In genomic region chr20:63639093-63639860, GRCh38 we compare ENCODE assay signal across 8 cellular contexts. TPM values are rescaled to one million over a fixed set of nuclear protein-coding genes. Genes with fewer than 3 reads are reported as not detected.
DNase-seq lines count a peak whose midpoint lies in the region; ATAC-seq and TF ChIP-seq lines count a peak whose summit lies in the region.

No MANE protein-coding gene starts in this region.

- H3K9me3 Mint-ChIP-seq in IgD-negative memory B cell (no peaks in the 10 kb centered on the region), nephron progenitor cell (no peaks in the 10 kb centered on the region)
- no peaks in the 10 kb centered on the region for H3K9me3 Mint-ChIP-seq in stimulated activated effector memory CD8-positive, alpha-beta T cell treated with anti-CD3 and anti-CD28 coated beads, Interleukin-12 subunit alpha, Interleukin-12 subunit beta, amount 100 ng/mL, for 72 hours

- H3K4me1 Mint-ChIP-seq in IgD-negative memory B cell (peaks cover 21 to 28% (median 22%) of the 10 kb centered on the region in 3 donors), nephron progenitor cell (peaks cover 17% of the 10 kb centered on the region)
- H3K4me1 Mint-ChIP-seq in stimulated activated effector memory CD8-positive, alpha-beta T cell treated with anti-CD3 and anti-CD28 coated beads, Interleukin-12 subunit alpha, Interleukin-12 subunit beta, amount 100 ng/mL, for 72 hours: peaks cover 52% of the 10 kb centered on the region

- peak; percentile 73 for DNase-seq in activated CD8-positive, alpha-beta memory T cell treated with anti-CD3 and anti-CD28 coated beads, Interleukin-2, amount 50 U/mL, for 4 hours
- DNase-seq in left ventricle myocardium superior (peak; percentile 75), OCI-M2 (lab: John Stamatoyannopoulos, UW; ENCODE audit: unreplicated experiment) (no peak), erythroblast (lab: John Stamatoyannopoulos, UW) (no peak), nephron progenitor cell (no peak), DMS153 treated with DMSO at 0.1 percent for 48 hours (lab: John Stamatoyannopoulos, UW; ENCODE audit: unreplicated experiment) (no peak)
- DNase-seq in stimulated activated effector memory CD8-positive, alpha-beta T cell treated with anti-CD3 and anti-CD28 coated beads, Interleukin-12 subunit alpha, Interleukin-12 subunit beta, amount 100 ng/mL, for 72 hours (ENCODE audit: low spot score in 2 of 2): peak; percentile 42 to 78

- intact Hi-C loops in left ventricle myocardium superior (cut with micrococcal nuclease): no loop called here

- peak overlapping the region; percentile 97 to 98 (median 97) for H3K27ac Mint-ChIP-seq in IgD-negative memory B cell
- H3K27ac Mint-ChIP-seq in stimulated activated effector memory CD8-positive, alpha-beta T cell treated with anti-CD3 and anti-CD28 coated beads, Interleukin-12 subunit alpha, Interleukin-12 subunit beta, amount 100 ng/mL, for 72 hours: peak overlapping the region; percentile 99
- no peak overlapping the region for H3K27ac Mint-ChIP-seq in nephron progenitor cell

- TF ChIP-seq POLR2A in erythroblast (IDR thresholded peaks at IDR 0.05; ENCODE audit: low read length): no peak

- ATAC-seq in left ventricle myocardium superior: peak; percentile 23
- peak; percentile 62 for ATAC-seq in stimulated activated effector memory CD8-positive, alpha-beta T cell treated with anti-CD3 and anti-CD28 coated beads, Interleukin-12 subunit alpha, Interleukin-12 subunit beta, amount 100 ng/mL, for 72 hours

- H3K27me3 Mint-ChIP-seq in IgD-negative memory B cell: no peaks in the 10 kb centered on the region
- H3K27me3 Mint-ChIP-seq in nephron progenitor cell (ENCODE audit: low read depth, poor library complexity): peaks cover 16% of the 10 kb centered on the region

- H3K36me3 Mint-ChIP-seq in IgD-negative memory B cell: peaks cover 2% of the 10 kb centered on the region
- H3K36me3 Mint-ChIP-seq in stimulated activated effector memory CD8-positive, alpha-beta T cell treated with anti-CD3 and anti-CD28 coated beads, Interleukin-12 subunit alpha, Interleukin-12 subunit beta, amount 100 ng/mL, for 72 hours: peaks cover 22% of the 10 kb centered on the region
- H3K36me3 Mint-ChIP-seq in nephron progenitor cell (ENCODE audit: low read depth): no peaks in the 10 kb centered on the region

- TF ChIP-seq CTCF in nephron progenitor cell (IDR thresholded peaks at IDR 0.05): no peak

- H3K4me3 Mint-ChIP-seq in IgD-negative memory B cell (peak overlapping the region; percentile 77 to 98 (median 94)), nephron progenitor cell (no peak overlapping the region)
- H3K4me3 Mint-ChIP-seq in stimulated activated effector memory CD8-positive, alpha-beta T cell treated with anti-CD3 and anti-CD28 coated beads, Interleukin-12 subunit alpha, Interleukin-12 subunit beta, amount 100 ng/mL, for 72 hours: peak overlapping the region; percentile 89

RNA-seq across cellular contexts. Expression of gene GMEB2, which starts 12.4 kb away (rescaled TPM):
- 10.6 TPM for polyA plus RNA-seq in IgD-negative memory B cell
- 5.9 TPM for total RNA-seq in left ventricle myocardium superior

RNA-seq across cellular contexts. Expression of gene STMN3, which starts 13.9 kb away (rescaled TPM):
- 2.7 TPM for polyA plus RNA-seq in IgD-negative memory B cell
- total RNA-seq in left ventricle myocardium superior: 5.5 TPM

RNA-seq across cellular contexts. Expression of gene RTEL1, which starts 18.8 kb away (rescaled TPM):
- polyA plus RNA-seq in IgD-negative memory B cell: 2.6 TPM
- total RNA-seq in left ventricle myocardium superior: 9.9 TPM

RNA-seq across cellular contexts. Expression of gene TNFRSF6B, which starts 57.2 kb away (rescaled TPM):
- not detected for polyA plus RNA-seq in IgD-negative memory B cell
- 0.64 TPM for total RNA-seq in left ventricle myocardium superior

Comparison
In these comparisons a context has a peak if more than half of its experiments do, and no peak if none do; other contexts are left out.
1. DNase-seq: peak in activated CD8-positive, alpha-beta memory T cell treated with anti-CD3 and anti-CD28 coated beads, Interleukin-2, amount 50 U/mL, for 4 hours (single experiment), left ventricle myocardium superior (single experiment) and stimulated activated effector memory CD8-positive, alpha-beta T cell treated with anti-CD3 and anti-CD28 coated beads, Interleukin-12 subunit alpha, Interleukin-12 subunit beta, amount 100 ng/mL, for 72 hours (2 of 2); none in OCI-M2 (single experiment), erythroblast (0 of 2), nephron progenitor cell (single experiment) and DMS153 treated with DMSO at 0.1 percent for 48 hours (single experiment).